In genomic region chr12:51730745-51731144, GRCh38 we compare ENCODE assay signal across 8 cellular contexts.
"Had no signal": no experiment of that assay in that cellular context is flagged by ENCODE, and none has a peak within 500 bp of the region (broad histone marks: within the 10 kb centered on the region; RNA-seq: fewer than 3 reads in every experiment).

No MANE protein-coding gene starts in this region.

- H2AFZ ChIP-seq: GM23338 had no signal

- H3K27ac ChIP-seq: HL-60 had no signal

- H3K4me3 ChIP-seq: GM23338, K562 had no signal

- DNase-seq: H9, HCEC 1CT, IMR-90 had no signal

- H3K4me2 ChIP-seq: GM23338 had no signal

- FAIRE-seq: H1, H54, K562 had no signal

- ATAC-seq: GM23338, K562 had no signal
